In the genomic region with DNA sequence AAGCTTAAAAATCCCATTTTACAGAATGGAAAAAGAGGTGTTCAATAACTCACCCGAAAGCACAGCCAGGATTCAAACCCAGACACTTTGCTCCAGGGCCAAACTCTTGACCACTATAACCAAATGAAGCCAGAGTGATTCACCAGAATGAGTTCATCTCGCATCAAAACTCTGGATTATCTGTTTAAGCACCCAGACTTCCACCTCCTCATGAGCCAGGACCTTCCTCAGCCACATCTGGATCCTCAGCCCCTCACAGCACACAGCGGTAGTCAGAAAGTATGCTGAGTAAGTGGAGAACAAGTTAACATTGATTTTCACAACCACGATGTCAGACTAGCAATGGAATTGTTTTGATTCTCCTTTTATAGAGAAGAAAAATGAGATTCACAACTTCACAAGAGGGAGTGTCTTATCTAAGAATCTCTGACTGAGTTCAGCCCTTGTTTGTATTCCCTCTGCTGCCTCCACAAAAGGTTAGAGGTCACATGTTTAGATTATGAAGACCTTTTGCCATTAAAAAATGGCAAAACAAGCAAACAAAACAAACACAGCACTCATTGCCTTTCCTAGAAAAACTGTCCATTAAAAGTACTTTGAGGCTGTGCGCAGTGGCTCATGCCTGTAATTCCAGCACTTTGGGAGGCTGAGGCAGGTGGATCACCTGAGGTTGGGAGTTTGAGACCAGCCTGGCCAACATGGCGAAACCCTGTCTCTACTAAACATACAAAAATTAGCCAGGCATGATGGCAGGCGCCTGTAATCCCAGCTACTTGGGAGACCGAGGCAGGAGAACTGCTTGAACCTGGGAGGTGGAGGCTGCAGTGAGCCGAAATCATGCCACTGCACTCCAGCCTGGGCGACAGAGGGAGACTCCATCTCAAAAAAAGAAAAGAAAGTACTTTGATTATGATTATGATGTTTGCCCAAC, we compare ENCODE assay signal across 8 cellular contexts. TPM values are rescaled to one million over a fixed set of nuclear protein-coding genes. Genes with fewer than 3 reads are reported as not detected.
DNase-seq lines count a peak whose midpoint lies in the region; ATAC-seq and TF ChIP-seq lines count a peak whose summit lies in the region.
"Not testable (repeated sequence)": the region's sequence is repeated elsewhere in the genome, so short reads cannot be mapped to it uniquely, and the experiment has no call there.

No MANE protein-coding gene starts in this region.

- not testable (repeated sequence) for H2AFZ ChIP-seq in fibroblast of lung (ENCODE audit: low read length)

- H3K27ac Mint-ChIP-seq in WTC11 (0 out of 2 replicates have a peak overlapping the region, but pooled peaks have one; percentile 41), MCF 10A (ENCODE audit: low read depth, unreplicated experiment) (peak overlapping the region; percentile 87)

- not testable (repeated sequence) for H3K9ac ChIP-seq in fibroblast of lung (ENCODE audit: insufficient read depth, low read length)

- H3K36me3 Mint-ChIP-seq in WTC11; MCF 10A (ENCODE audit: insufficient read depth, unreplicated experiment): not testable (repeated sequence)

- not testable (repeated sequence) for H3K4me1 Mint-ChIP-seq in WTC11
- peaks cover 20% of the 10 kb centered on the region for H3K4me1 Mint-ChIP-seq in MCF 10A (ENCODE audit: insufficient read depth, unreplicated experiment)

- not testable (repeated sequence) for H3K27me3 ChIP-seq in fibroblast of lung (ENCODE audit: control insufficient read depth, insufficient read depth, low read length)

- not testable (repeated sequence) for ATAC-seq in WTC11
- peak; percentile 19 for ATAC-seq in left colon

- BruUV-seq in MCF 10A (replicated peaks; lab: Mats Ljungman, UMichigan) = not testable (repeated sequence)

- intact Hi-C loops in MCF 10A (cut with micrococcal nuclease); left colon (cut with DNase I, micrococcal nuclease): not testable (repeated sequence)

- peaks cover 23% of the 10 kb centered on the region for H3K4me1 ChIP-seq in fibroblast of lung (ENCODE audit: control insufficient read depth, extremely low read depth, insufficient read depth, low read length)

- peak overlapping the region; percentile 40 for H3K4me2 ChIP-seq in fibroblast of lung (ENCODE audit: extremely low read depth, insufficient read depth, low read length)

- not testable (repeated sequence) for H3K79me2 ChIP-seq in fibroblast of lung (ENCODE audit: control insufficient read depth, insufficient read depth, low read length)

- peak overlapping the region; percentile 61 for H3K27ac ChIP-seq in fibroblast of lung (ENCODE audit: insufficient read depth, low read length)

- not testable (repeated sequence) for H4K20me1 ChIP-seq in fibroblast of lung (ENCODE audit: control insufficient read depth, extremely low read depth, insufficient read depth, low read length)

- H3K4me3 ChIP-seq in AG04449 (ENCODE audit: low read depth, low read length) = peak overlapping the region; percentile 16; the same call in 1 of the 2 replicates
- not testable (repeated sequence) for H3K4me3 ChIP-seq in fibroblast of lung (replicated peaks in 1 of 4; ENCODE audit: control extremely low read depth in 1 of 4, insufficient read depth in 1 of 4, low read depth in 3 of 4, low read length in 4 of 4); skeletal muscle cell (ENCODE audit: low read depth, low read length)

- H3K9me3 ChIP-seq in fibroblast of lung (ENCODE audit: control insufficient read depth, insufficient read depth, low read depth, low read length) = not testable (repeated sequence)

- DNase-seq in AG04449 (ENCODE audit: low read depth, low spot score) (peak; percentile 71), GM04503 (ENCODE audit: low read depth) (peak; percentile 83), MV-4-11 (lab: John Stamatoyannopoulos, UW) (peak; percentile 23), fibroblast of lung (ENCODE audit: low read depth in 2 of 2) (peak; percentile 73 to 94), skeletal muscle cell (ENCODE audit: low read depth) (peak; percentile 82)
- DNase-seq in WTC11 (ENCODE audit: low spot score); MCF 10A (ENCODE audit: unreplicated experiment); left colon: not testable (repeated sequence)

- H3K36me3 ChIP-seq in fibroblast of lung (ENCODE audit: control insufficient read depth, insufficient read depth, low read length) = not testable (repeated sequence)

- CTCF ChIA-PET in AG04449 (lab: Yijun Ruan, JAX) = interaction anchor here (0.7 to 1.1 kb wide), 4 partner anchors 9 to 132 kb away, joined by 3 to 5 read pairs (median 4); no protein-coding TSS in a partner anchor
- CTCF ChIA-PET in WTC11 (lab: Charles Lee) = not testable (repeated sequence)
- CTCF ChIA-PET in MCF 10A (lab: Yijun Ruan, JAX) = interaction anchor here (1.0 to 1.1 kb wide), 3 partner anchors 10 to 78 kb away, joined by 3 read pairs; no protein-coding TSS in a partner anchor

- POLR2A ChIA-PET in AG04449 (lab: Yijun Ruan, JAX); WTC11 (lab: Charles Lee); MCF 10A (lab: Yijun Ruan, JAX): not testable (repeated sequence)

- not testable (repeated sequence) for H3K4me3 Mint-ChIP-seq in WTC11; MCF 10A (ENCODE audit: unreplicated experiment)

- TF ChIP-seq CTCF in AG04449 (IDR thresholded peaks at IDR 0.05; ENCODE audit: insufficient read depth, low read length, missing control alignments); WTC11 (IDR thresholded peaks at IDR 0.05); MCF 10A (IDR thresholded peaks at IDR 0.05; ENCODE audit: unreplicated experiment); fibroblast of lung (conservative IDR thresholded peaks at IDR 0.05 in 1 of 2, IDR thresholded peaks at IDR 0.05 in 1 of 2; ENCODE audit: low read depth in 1 of 2, low read length in 2 of 2): not testable (repeated sequence)

- not testable (repeated sequence) for H3K27me3 Mint-ChIP-seq in WTC11 (ENCODE audit: low read depth); MCF 10A (ENCODE audit: insufficient read depth, unreplicated experiment)

- H3K9me3 Mint-ChIP-seq in WTC11; MCF 10A (ENCODE audit: unreplicated experiment): not testable (repeated sequence)

RNA-seq across cellular contexts. Expression of gene ATP13A3, which starts 7.5 kb away (rescaled TPM):
- 75.7 to 79.1 TPM (median 78.3 TPM) in 3 replicates for total RNA-seq in WTC11 (2021)
- 119 and 125 TPM in 2 replicates for total RNA-seq in MCF 10A (2022)
- total RNA-seq in fibroblast of lung = 193 and 222 TPM in 2 replicates
- polyA plus RNA-seq in fibroblast of lung = 169 and 285 TPM in 2 replicates
- 72.4 and 106 TPM in 2 replicates for polyA plus RNA-seq in fibroblast of lung (2012)
- 52.7 and 101 TPM in 2 replicates for polyA minus RNA-seq in fibroblast of lung (ENCODE audit: low replicate concordance)
- 100 to 1,000 TPM in 1 of 2 donors, 10 to 100 TPM in 1; 95.1 to 110 TPM for total RNA-seq in left colon
